Comparison of ENCODE assay signal across 1 cellular context in the genomic region with DNA sequence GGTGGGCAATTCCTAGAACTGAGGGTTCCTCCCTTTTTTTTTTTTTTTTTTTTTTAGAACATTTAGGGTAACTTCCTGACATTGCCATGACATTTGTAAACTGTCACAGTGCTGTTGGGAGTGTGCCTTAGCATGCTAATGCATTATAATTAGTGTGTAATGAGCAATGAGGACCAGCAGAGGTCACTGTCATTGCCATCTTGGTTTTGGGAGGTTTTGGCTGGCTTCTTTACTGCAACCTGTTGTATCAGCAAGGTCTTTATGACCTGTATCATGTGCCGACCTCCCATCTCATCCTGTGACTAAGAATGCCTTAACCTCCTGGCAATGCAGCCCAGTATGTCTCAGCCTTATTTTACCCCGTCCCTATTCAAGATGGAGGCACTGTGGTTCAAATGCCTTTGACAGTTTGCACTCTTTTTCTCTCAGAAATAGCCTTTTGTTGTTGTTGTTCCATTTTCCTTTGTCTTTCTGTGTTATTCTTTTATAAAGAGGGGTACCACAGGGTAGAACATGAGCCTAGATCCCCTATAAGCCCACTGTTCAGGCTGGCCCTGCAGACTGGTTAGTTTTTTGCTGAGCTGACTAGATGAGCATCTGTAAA.
TF ChIP-seq lines count a peak whose summit lies in the region.

No MANE protein-coding gene starts in this region.

TF ChIP-seq in H1, 55 proteins besides CTCF, POLR2A, EP300 and RAD21 (continued from another document):
- TF ChIP-seq RXRA (IDR thresholded peaks at IDR 0.05; ENCODE audit: insufficient read depth, low read depth, low read length) (no peak), ZNF274 (IDR thresholded peaks at IDR 0.05; ENCODE audit: borderline replicate concordance, extremely low read depth, low read length) (no peak), BACH1 (IDR thresholded peaks at IDR 0.05; ENCODE audit: low read length) (no peak)
- TF ChIP-seq, protein P1, sequence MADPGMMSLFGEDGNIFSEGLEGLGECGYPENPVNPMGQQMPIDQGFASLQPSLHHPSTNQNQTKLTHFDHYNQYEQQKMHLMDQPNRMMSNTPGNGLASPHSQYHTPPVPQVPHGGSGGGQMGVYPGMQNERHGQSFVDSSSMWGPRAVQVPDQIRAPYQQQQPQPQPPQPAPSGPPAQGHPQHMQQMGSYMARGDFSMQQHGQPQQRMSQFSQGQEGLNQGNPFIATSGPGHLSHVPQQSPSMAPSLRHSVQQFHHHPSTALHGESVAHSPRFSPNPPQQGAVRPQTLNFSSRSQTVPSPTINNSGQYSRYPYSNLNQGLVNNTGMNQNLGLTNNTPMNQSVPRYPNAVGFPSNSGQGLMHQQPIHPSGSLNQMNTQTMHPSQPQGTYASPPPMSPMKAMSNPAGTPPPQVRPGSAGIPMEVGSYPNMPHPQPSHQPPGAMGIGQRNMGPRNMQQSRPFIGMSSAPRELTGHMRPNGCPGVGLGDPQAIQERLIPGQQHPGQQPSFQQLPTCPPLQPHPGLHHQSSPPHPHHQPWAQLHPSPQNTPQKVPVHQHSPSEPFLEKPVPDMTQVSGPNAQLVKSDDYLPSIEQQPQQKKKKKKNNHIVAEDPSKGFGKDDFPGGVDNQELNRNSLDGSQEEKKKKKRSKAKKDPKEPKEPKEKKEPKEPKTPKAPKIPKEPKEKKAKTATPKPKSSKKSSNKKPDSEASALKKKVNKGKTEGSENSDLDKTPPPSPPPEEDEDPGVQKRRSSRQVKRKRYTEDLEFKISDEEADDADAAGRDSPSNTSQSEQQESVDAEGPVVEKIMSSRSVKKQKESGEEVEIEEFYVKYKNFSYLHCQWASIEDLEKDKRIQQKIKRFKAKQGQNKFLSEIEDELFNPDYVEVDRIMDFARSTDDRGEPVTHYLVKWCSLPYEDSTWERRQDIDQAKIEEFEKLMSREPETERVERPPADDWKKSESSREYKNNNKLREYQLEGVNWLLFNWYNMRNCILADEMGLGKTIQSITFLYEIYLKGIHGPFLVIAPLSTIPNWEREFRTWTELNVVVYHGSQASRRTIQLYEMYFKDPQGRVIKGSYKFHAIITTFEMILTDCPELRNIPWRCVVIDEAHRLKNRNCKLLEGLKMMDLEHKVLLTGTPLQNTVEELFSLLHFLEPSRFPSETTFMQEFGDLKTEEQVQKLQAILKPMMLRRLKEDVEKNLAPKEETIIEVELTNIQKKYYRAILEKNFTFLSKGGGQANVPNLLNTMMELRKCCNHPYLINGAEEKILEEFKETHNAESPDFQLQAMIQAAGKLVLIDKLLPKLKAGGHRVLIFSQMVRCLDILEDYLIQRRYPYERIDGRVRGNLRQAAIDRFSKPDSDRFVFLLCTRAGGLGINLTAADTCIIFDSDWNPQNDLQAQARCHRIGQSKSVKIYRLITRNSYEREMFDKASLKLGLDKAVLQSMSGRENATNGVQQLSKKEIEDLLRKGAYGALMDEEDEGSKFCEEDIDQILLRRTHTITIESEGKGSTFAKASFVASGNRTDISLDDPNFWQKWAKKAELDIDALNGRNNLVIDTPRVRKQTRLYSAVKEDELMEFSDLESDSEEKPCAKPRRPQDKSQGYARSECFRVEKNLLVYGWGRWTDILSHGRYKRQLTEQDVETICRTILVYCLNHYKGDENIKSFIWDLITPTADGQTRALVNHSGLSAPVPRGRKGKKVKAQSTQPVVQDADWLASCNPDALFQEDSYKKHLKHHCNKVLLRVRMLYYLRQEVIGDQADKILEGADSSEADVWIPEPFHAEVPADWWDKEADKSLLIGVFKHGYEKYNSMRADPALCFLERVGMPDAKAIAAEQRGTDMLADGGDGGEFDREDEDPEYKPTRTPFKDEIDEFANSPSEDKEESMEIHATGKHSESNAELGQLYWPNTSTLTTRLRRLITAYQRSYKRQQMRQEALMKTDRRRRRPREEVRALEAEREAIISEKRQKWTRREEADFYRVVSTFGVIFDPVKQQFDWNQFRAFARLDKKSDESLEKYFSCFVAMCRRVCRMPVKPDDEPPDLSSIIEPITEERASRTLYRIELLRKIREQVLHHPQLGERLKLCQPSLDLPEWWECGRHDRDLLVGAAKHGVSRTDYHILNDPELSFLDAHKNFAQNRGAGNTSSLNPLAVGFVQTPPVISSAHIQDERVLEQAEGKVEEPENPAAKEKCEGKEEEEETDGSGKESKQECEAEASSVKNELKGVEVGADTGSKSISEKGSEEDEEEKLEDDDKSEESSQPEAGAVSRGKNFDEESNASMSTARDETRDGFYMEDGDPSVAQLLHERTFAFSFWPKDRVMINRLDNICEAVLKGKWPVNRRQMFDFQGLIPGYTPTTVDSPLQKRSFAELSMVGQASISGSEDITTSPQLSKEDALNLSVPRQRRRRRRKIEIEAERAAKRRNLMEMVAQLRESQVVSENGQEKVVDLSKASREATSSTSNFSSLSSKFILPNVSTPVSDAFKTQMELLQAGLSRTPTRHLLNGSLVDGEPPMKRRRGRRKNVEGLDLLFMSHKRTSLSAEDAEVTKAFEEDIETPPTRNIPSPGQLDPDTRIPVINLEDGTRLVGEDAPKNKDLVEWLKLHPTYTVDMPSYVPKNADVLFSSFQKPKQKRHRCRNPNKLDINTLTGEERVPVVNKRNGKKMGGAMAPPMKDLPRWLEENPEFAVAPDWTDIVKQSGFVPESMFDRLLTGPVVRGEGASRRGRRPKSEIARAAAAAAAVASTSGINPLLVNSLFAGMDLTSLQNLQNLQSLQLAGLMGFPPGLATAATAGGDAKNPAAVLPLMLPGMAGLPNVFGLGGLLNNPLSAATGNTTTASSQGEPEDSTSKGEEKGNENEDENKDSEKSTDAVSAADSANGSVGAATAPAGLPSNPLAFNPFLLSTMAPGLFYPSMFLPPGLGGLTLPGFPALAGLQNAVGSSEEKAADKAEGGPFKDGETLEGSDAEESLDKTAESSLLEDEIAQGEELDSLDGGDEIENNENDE (IDR thresholded peaks at IDR 0.05; ENCODE audit: insufficient replicate concordance, low read length) = no peak
